ENCODE assay signal across 8 cellular contexts in genomic region chr18:77106331-77106730, GRCh38. TPM values are rescaled to one million over a fixed set of nuclear protein-coding genes. Genes with fewer than 3 reads are reported as not detected.
DNase-seq lines count a peak whose midpoint lies in the region; ATAC-seq, FAIRE-seq and TF ChIP-seq lines count a peak whose summit lies in the region.

No MANE protein-coding gene starts in this region.

- H3K79me2 ChIP-seq in K562 (ENCODE audit: control insufficient read depth, insufficient read depth, low read length) (no peaks in the 10 kb centered on the region), mesendoderm (ENCODE audit: control insufficient read depth, insufficient read depth, low read length) (no peaks in the 10 kb centered on the region)

- H3K4me2 ChIP-seq in K562 (ENCODE audit: insufficient read depth, low read length) (no peak overlapping the region), mesendoderm (ENCODE audit: low read length) (no peak overlapping the region)

- in situ Hi-C loops in K562 (cut with MboI), result no loop called here

- FAIRE-seq in GM19239 (lab: Jason Lieb, UNC), result peak; percentile 90
- no peak for FAIRE-seq in K562 (lab: Jason Lieb, UNC)

- intact Hi-C loops in K562 (cut with micrococcal nuclease), result no loop called here

- no peak for TF ChIP-seq RAD21 in K562 (CRISPR knock-in tag; conservative IDR thresholded peaks at IDR 0.05 in 1 of 2, IDR thresholded peaks at IDR 0.05 in 1 of 2)

- no peak overlapping the region for H4K5ac ChIP-seq in mesendoderm (ENCODE audit: low read length)

- H2BK15ac ChIP-seq in mesendoderm (replicated peaks; ENCODE audit: low read depth), result no peak overlapping the region

- H2AFZ ChIP-seq in K562 (ENCODE audit: low read depth, low read length), result no peak overlapping the region

- H3K27me3 ChIP-seq in K562 (ENCODE audit: control insufficient read depth in 2 of 2, insufficient read depth in 2 of 2, low read length in 2 of 2), result peaks cover 0 to 20% of the 10 kb centered on the region in 2 experiments; a peak in 3 of 5 replicates
- H3K27me3 ChIP-seq in mesendoderm (ENCODE audit: insufficient read depth, low read length, poor library complexity), result no peaks in the 10 kb centered on the region

- no peaks in the 10 kb centered on the region for H3K9me1 ChIP-seq in K562 (ENCODE audit: control insufficient read depth, insufficient read depth, low read length)

- H3K36me3 ChIP-seq in K562 (ENCODE audit: control insufficient read depth, insufficient read depth, low read length) (no peaks in the 10 kb centered on the region), mesendoderm (ENCODE audit: control insufficient read depth, insufficient read depth, low read length) (no peaks in the 10 kb centered on the region)

- POLR2A ChIA-PET in K562 (lab: Yijun Ruan, JAX), result interaction anchor here (0.9 kb wide), 1 partner anchor 121 kb away, joined by 3 read pairs; no protein-coding TSS in a partner anchor

- no peak for TF ChIP-seq POLR2A in K562 (conservative IDR thresholded peaks at IDR 0.05)

- H3K4me3 ChIP-seq in K562, result no peak overlapping the region
- no peak overlapping the region for H3K4me3 ChIP-seq in mesendoderm (ENCODE audit: low read length)

- no peak overlapping the region for H3K18ac ChIP-seq in mesendoderm (ENCODE audit: low read length)

- H3K9me3 ChIP-seq in K562 (replicated peaks; ENCODE audit: control insufficient read depth, insufficient read depth, low read depth, low read length), result no peaks in the 10 kb centered on the region

- ATAC-seq in K562, result no peak
- no peak for ATAC-seq in GM19463 (IDR thresholded peaks at IDR 0.05; ENCODE audit: unreplicated experiment)
- ATAC-seq in HG03175 (IDR thresholded peaks at IDR 0.05; ENCODE audit: unreplicated experiment), result no peak

- WGBS in K562 (ENCODE audit: insufficient coverage, low coverage, missing lambda C conversion rate), result 0% methylated on average over 8 of the region's 15 CpGs
- WGBS in mesendoderm (ENCODE audit: extremely low coverage, insufficient coverage, low lambda C conversion rate), result no CpG with 5 or more reads among the region's 15 CpGs

- H4K20me1 ChIP-seq in K562 (replicated peaks; ENCODE audit: control insufficient read depth, insufficient read depth, low read length), result no peaks in the 10 kb centered on the region

- H3K79me1 ChIP-seq in mesendoderm (ENCODE audit: low read length), result no peaks in the 10 kb centered on the region

- CTCF ChIA-PET in K562 (lab: Yijun Ruan, JAX; ENCODE audit: low intra/inter-chr PET ratio), result no interaction called here

- no TSS peak for BruUV-seq in K562 (replicated peaks; lab: Mats Ljungman, UMichigan)

- H3K56ac ChIP-seq in mesendoderm (ENCODE audit: low read length), result no peak overlapping the region

- no peak overlapping the region for H3K23ac ChIP-seq in mesendoderm (ENCODE audit: low read length)

- no peak overlapping the region for H4K8ac ChIP-seq in mesendoderm (ENCODE audit: low read depth, low read length)

- no peak for TF ChIP-seq EP300 in K562 (IDR thresholded peaks at IDR 0.05; ENCODE audit: low read length)

- H3K4me1 ChIP-seq in K562 (replicated peaks in 1 of 2; ENCODE audit: control insufficient read depth in 2 of 2, insufficient read depth in 2 of 2, low read length in 2 of 2), result no peaks in the 10 kb centered on the region
- no peaks in the 10 kb centered on the region for H3K4me1 ChIP-seq in mesendoderm (ENCODE audit: control insufficient read depth, low read depth, low read length)

- no peak overlapping the region for H2AK5ac ChIP-seq in mesendoderm (ENCODE audit: low read length)

- TF ChIP-seq CTCF in K562 (IDR thresholded peaks at IDR 0.05 in 2 of 3, conservative IDR thresholded peaks at IDR 0.05 in 1 of 3; ENCODE audit: insufficient read depth in 2 of 3, low read depth in 1 of 3, low read length in 3 of 3), result no peak

- no peak for DNase-seq in GM19239 (ENCODE audit: insufficient read length, low spot score)
- DNase-seq in activated CD4-positive, alpha-beta T cell treated with anti-CD3 and anti-CD28 coated beads for 24 hours (ENCODE audit: low read depth in 2 of 2), result peak; percentile 50
- DNase-seq in K562 (ENCODE audit: extremely low read depth in 1 of 4, low spot score in 3 of 4), result peak; percentile 8 to 19 (median 14)
- DNase-seq in stimulated activated CD4-positive, alpha-beta T cell treated with anti-CD3 and anti-CD28 coated beads, Interleukin-4, amount 100 ng/mL, for 24 hours, result peak; percentile 75
- no peak for DNase-seq in AG08396 (ENCODE audit: low spot score)
- DNase-seq in mesendoderm, result no peak

- H3K4ac ChIP-seq in mesendoderm (ENCODE audit: low read depth, low read length), result no peak overlapping the region

- H2BK120ac ChIP-seq in mesendoderm (ENCODE audit: low read depth, low read length), result no peak overlapping the region

- H3K27ac ChIP-seq in K562 (ENCODE audit: extremely low read depth, low read depth, low read length) (no peak overlapping the region), mesendoderm (ENCODE audit: low read depth, low read length) (no peak overlapping the region)

- no peak overlapping the region for H2BK5ac ChIP-seq in mesendoderm (ENCODE audit: low read length)

- H3K9ac ChIP-seq in K562 (ENCODE audit: insufficient read depth in 1 of 2, low read depth in 2 of 2, low read length in 2 of 2), result no peak overlapping the region
- no peak overlapping the region for H3K9ac ChIP-seq in mesendoderm (ENCODE audit: low read length)

TF ChIP-seq in K562, 482 proteins besides CTCF, POLR2A, EP300 and RAD21 (continues in another document):
- peak; percentile 47 for TF ChIP-seq L3MBTL2 (IDR thresholded peaks at IDR 0.05)

RNA-seq across cellular contexts. Expression of gene MBP, which starts 26.3 kb away (rescaled TPM):
- total RNA-seq in K562 (2011; cell fraction: chromatin; rRNA removed; ENCODE audit: low replicate concordance), result not detected in 2 replicates
- not detected in 2 replicates for total RNA-seq in K562 (2011; cell fraction: nucleolus; rRNA removed)
- total RNA-seq in K562 (2011; cell fraction: nucleoplasm; rRNA removed), result not detected in 2 replicates
- total RNA-seq in K562 (2014; rRNA removed) (not detected in 2 replicates), K562 (2014; rRNA removed; fragmentation: Illumina TruSeq; extraction: Trizol) (not detected in 2 replicates), K562 (2015; rRNA removed; fragmentation: Illumina TruSeq; extraction: Trizol) (not detected in 2 replicates), K562 (2021) (0.09 and 0.34 TPM in 2 replicates)
- polyA plus RNA-seq in K562 (2011; rRNA removed) (not detected in 2 replicates), K562 (2014; fragmentation: Illumina TruSeq; extraction: Trizol) (not detected in 2 replicates), K562 (2014; fragmentation: Nextera tagmentation; extraction: Ambion mirVana) (not detected), K562 (2014; rRNA removed) (not detected in 2 replicates)
- polyA plus RNA-seq in K562 (2011; cell fraction: cytosol; rRNA removed), result not detected in 2 replicates
- polyA plus RNA-seq in K562 (2011; cell fraction: nucleus; rRNA removed), result not detected in 2 replicates
- polyA plus RNA-seq in K562 (2012), result 0.08 TPM in 1 of 2 replicates, not detected in the other
- not detected in 2 replicates for polyA minus RNA-seq in K562 (2011; rRNA and poly(A)+ RNA removed)
- 1.9 TPM in 1 of 2 replicates, not detected in the other for polyA minus RNA-seq in K562 (2011; cell fraction: cytosol; rRNA and poly(A)+ RNA removed)
- not detected in 2 replicates for polyA minus RNA-seq in K562 (2011; cell fraction: nucleus; rRNA and poly(A)+ RNA removed)
- 5.9 TPM for polyA plus RNA-seq in mesendoderm (2013, experiment 1 of 2)
- polyA plus RNA-seq in mesendoderm (2013, experiment 2 of 2), result 6.3 TPM

Comparison
In these comparisons a context has a peak if more than half of its experiments do, and no peak if none do; other contexts are left out.
1. DNase-seq: peak in activated CD4-positive, alpha-beta T cell treated with anti-CD3 and anti-CD28 coated beads for 24 hours (2 of 2), K562 (4 of 4) and stimulated activated CD4-positive, alpha-beta T cell treated with anti-CD3 and anti-CD28 coated beads, Interleukin-4, amount 100 ng/mL, for 24 hours (single experiment); none in GM19239 (single experiment), AG08396 (single experiment) and mesendoderm (single experiment).